ENCODE assay signal across 2 cellular contexts in genomic region chr17:81792675-81793615, GRCh38.
TF ChIP-seq lines count a peak whose summit lies in the region.

No MANE protein-coding gene starts in this region.

TF ChIP-seq in HepG2, 621 proteins besides CTCF, POLR2A, EP300 and RAD21 (continued from another document):
- no peak for TF ChIP-seq SNAPC4 (CRISPR knock-in tag; IDR thresholded peaks at IDR 0.05)

TF ChIP-seq in K562, 482 proteins besides CTCF, POLR2A, EP300 and RAD21 (continued from another document):
- TF ChIP-seq MBD1 (CRISPR knock-in tag; IDR thresholded peaks at IDR 0.05) (no peak), HDAC1 (IDR thresholded peaks at IDR 0.05) (peak in 1 of 2 experiments; percentile 38; a peak in 1 of 4 replicates), ZC3H11A (IDR thresholded peaks at IDR 0.05; ENCODE audit: low read depth, low read length) (no peak), NKRF (IDR thresholded peaks at IDR 0.05; ENCODE audit: borderline replicate concordance) (peak; percentile 51; the same call in 1 of the 2 replicates), ZNF354B (CRISPR knock-in tag; IDR thresholded peaks at IDR 0.05) (no peak), MTA3 (IDR thresholded peaks at IDR 0.05; ENCODE audit: borderline replicate concordance) (no peak), CBX1 (IDR thresholded peaks at IDR 0.05; ENCODE audit: low read depth) (peak; percentile 69), MYBL2 (IDR thresholded peaks at IDR 0.05; ENCODE audit: low read depth) (peak; percentile 17; the same call in 1 of the 2 replicates), MYBL2 (CRISPR knock-in tag; IDR thresholded peaks at IDR 0.05; ENCODE audit: borderline replicate concordance) (0 out of 2 replicates have a peak, but pooled peaks have one; percentile 54), CREB3L1 (IDR thresholded peaks at IDR 0.05; ENCODE audit: borderline replicate concordance, low read depth) (no peak), ZC3H4 (CRISPR knock-in tag; IDR thresholded peaks at IDR 0.05; ENCODE audit: borderline replicate concordance) (0 out of 2 replicates have a peak, but pooled peaks have one; percentile 58), ARID2 (IDR thresholded peaks at IDR 0.05) (0 out of 2 replicates have a peak, but pooled peaks have one; percentile 15), ELF4 (CRISPR knock-in tag; IDR thresholded peaks at IDR 0.05) (peak; percentile 73), KDM1A (IDR thresholded peaks at IDR 0.05) (peak in 1 of 2 experiments; percentile 35; a peak in 2 of 4 replicates), DPF2 (IDR thresholded peaks at IDR 0.05) (peak; percentile 22; the same call in 1 of the 2 replicates), MLLT1 (IDR thresholded peaks at IDR 0.05) (peak in 1 of 2 experiments; percentile 62; a peak in 2 of 4 replicates), THRAP3 (IDR thresholded peaks at IDR 0.05; ENCODE audit: borderline replicate concordance) (peak; percentile 70; the same call in 1 of the 2 replicates), ZNF696 (CRISPR knock-in tag; conservative IDR thresholded peaks at IDR 0.05) (no peak), CSDE1 (IDR thresholded peaks at IDR 0.05) (no peak), GATA2 (CRISPR knock-in tag; IDR thresholded peaks at IDR 0.05) (no peak), POLR2G (IDR thresholded peaks at IDR 0.05; ENCODE audit: low read depth, low read length) (no peak), ZNF280A (IDR thresholded peaks at IDR 0.05; ENCODE audit: low read depth, partially characterized antibody) (peak; percentile 24), MAFG (tag; conservative IDR thresholded peaks at IDR 0.05) (no peak), RERE (CRISPR knock-in tag; IDR thresholded peaks at IDR 0.05; ENCODE audit: borderline replicate concordance) (no peak), YBX1 (IDR thresholded peaks at IDR 0.05) (0 out of 2 replicates have a peak, but pooled peaks have one; percentile 59), PTTG1 (tag; IDR thresholded peaks at IDR 0.05; ENCODE audit: low read depth) (no peak), CBFB (CRISPR knock-in tag; IDR thresholded peaks at IDR 0.05) (0 out of 2 replicates have a peak, but pooled peaks have one; percentile 15), TRIM24 (IDR thresholded peaks at IDR 0.05) (peak in 1 of 2 experiments; percentile 76; a peak in 2 of 4 replicates), HOXB6 (CRISPR knock-in tag; IDR thresholded peaks at IDR 0.05; ENCODE audit: borderline replicate concordance) (no peak), PTBP1 (IDR thresholded peaks at IDR 0.05; ENCODE audit: low read depth, low read length) (no peak), E2F8 (IDR thresholded peaks at IDR 0.05; ENCODE audit: low read depth, partially characterized antibody) (no peak), POLR2H (tag; IDR thresholded peaks at IDR 0.05; ENCODE audit: low read depth) (no peak), ZNF239 (CRISPR knock-in tag; IDR thresholded peaks at IDR 0.05) (no peak), IRF2 (CRISPR knock-in tag; IDR thresholded peaks at IDR 0.05) (no peak), ZNF165 (CRISPR knock-in tag; IDR thresholded peaks at IDR 0.05; ENCODE audit: borderline replicate concordance) (no peak), ZNF224 (CRISPR knock-in tag; IDR thresholded peaks at IDR 0.05) (no peak), CREBBP (IDR thresholded peaks at IDR 0.05; ENCODE audit: low read depth, low read length) (peak; percentile 2), ZNF197 (CRISPR knock-in tag; IDR thresholded peaks at IDR 0.05; ENCODE audit: low read depth) (no peak), RBM17 (IDR thresholded peaks at IDR 0.05; ENCODE audit: borderline replicate concordance, low read depth, low read length) (no peak), NCOA6 (IDR thresholded peaks at IDR 0.05) (no peak), NFIX (CRISPR knock-in tag; IDR thresholded peaks at IDR 0.05; ENCODE audit: low read depth) (no peak), EGR1 (conservative IDR thresholded peaks at IDR 0.05) (peak; percentile 53; the same call in 1 of the 2 replicates), CBFA2T2 (conservative IDR thresholded peaks at IDR 0.05) (0 out of 2 replicates have a peak, but pooled peaks have one; percentile 2), ZNF143 (CRISPR knock-in tag; IDR thresholded peaks at IDR 0.05) (no peak), MTA2 (IDR thresholded peaks at IDR 0.05; ENCODE audit: low read depth) (0 out of 2 replicates have a peak, but pooled peaks have one; percentile 3), SMARCA4 (IDR thresholded peaks at IDR 0.05) (no peak), ZBTB26 (CRISPR knock-in tag; IDR thresholded peaks at IDR 0.05) (peak; percentile 77; the same call in 1 of the 2 replicates), SAP30 (IDR thresholded peaks at IDR 0.05; ENCODE audit: borderline replicate concordance, insufficient read depth, low read depth, low read length, poor library complexity, severe bottlenecking) (no peak), HDAC6 (IDR thresholded peaks at IDR 0.05; ENCODE audit: low read depth, low read length) (peak; percentile 94; the same call in 1 of the 2 replicates), TCFL5 (CRISPR knock-in tag; conservative IDR thresholded peaks at IDR 0.05) (no peak)
TF ChIP-seq in K562: peak in this region for 35.
